13 cellular contexts compared by ENCODE assay signal in the genomic region with DNA sequence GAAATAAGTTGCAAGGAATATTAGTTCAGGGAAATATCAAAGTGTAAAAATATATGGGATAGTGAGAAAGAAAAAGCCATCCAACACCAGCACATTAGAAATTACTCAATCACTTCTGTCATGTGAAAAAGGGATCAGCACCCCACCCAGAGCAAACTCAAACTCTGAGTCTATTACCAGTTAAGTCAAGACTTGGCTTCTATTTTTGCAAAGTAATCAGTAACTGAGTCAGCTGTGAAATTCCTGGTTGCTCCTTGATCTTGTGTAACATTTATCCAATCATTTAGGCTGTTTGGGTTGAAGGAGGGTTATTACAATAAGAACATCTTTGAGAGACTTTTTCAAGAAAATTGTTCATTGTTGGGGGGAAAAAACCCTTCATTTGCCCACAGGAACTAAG. TPM values are rescaled to one million over a fixed set of nuclear protein-coding genes. Genes with fewer than 3 reads are reported as not detected.
DNase-seq lines count a peak whose midpoint lies in the region; ATAC-seq, FAIRE-seq and TF ChIP-seq lines count a peak whose summit lies in the region.
"Had no signal": no experiment of that assay in that cellular context is flagged by ENCODE, and none has a peak within 500 bp of the region (broad histone marks: within the 10 kb centered on the region; RNA-seq: fewer than 3 reads in every experiment).

No MANE protein-coding gene starts in this region.

- POLR2A ChIA-PET in PC-3 (lab: Charles Lee; ENCODE audit: unreplicated experiment) = interaction anchor here (0.6 kb wide), 1 partner anchor 172 kb away, joined by 3 read pairs; no protein-coding TSS in a partner anchor
- POLR2A ChIA-PET in HepG2 (lab: Yijun Ruan, JAX) = interaction anchor here (1.5 to 12.5 kb wide), 4 partner anchors 26 to 49 kb away, joined by 4 to 271 read pairs (median 6); no protein-coding TSS in a partner anchor

- H3K9me2 ChIP-seq in PC-3 (replicated peaks; ENCODE audit: low read length) = no peaks in the 10 kb centered on the region

- H2AFZ ChIP-seq in PC-3 (ENCODE audit: low read length) (no peak overlapping the region), HepG2 (ENCODE audit: low read length) (no peak overlapping the region)

- H3K36me3 ChIP-seq in PC-3 (ENCODE audit: low read depth, low read length) = no peaks in the 10 kb centered on the region
- H3K36me3 ChIP-seq in HepG2 (replicated peaks in 1 of 2; ENCODE audit: control insufficient read depth in 1 of 2, insufficient read depth in 2 of 2, low read length in 2 of 2) = peaks cover 2 to 22% of the 10 kb centered on the region in 2 experiments; a peak in 4 of 5 replicates
- H3K36me3 ChIP-seq in transverse colon = no peaks in the 10 kb centered on the region

- no peak overlapping the region for H3K4me3 Mint-ChIP-seq in dendritic cell treated with granulocyte-macrophage colony-stimulating factor and Interleukin-4, amounts not matched to agents 40 ng/mL and 50 ng/mL, for 4 days
- H3K4me3 Mint-ChIP-seq in effector memory CD8-positive, alpha-beta T cell = no peak overlapping the region
- H3K4me3 Mint-ChIP-seq: T-helper 1 cell treated with Interleukin-12 subunit alpha and Interleukin-12 subunit beta and Interleukin-4 antibody, amounts not matched to agents 30 μg/mL and 1 μg/mL, for 36 hours had no signal

- H3K9me3 ChIP-seq in PC-3 (ENCODE audit: low read length) = no peaks in the 10 kb centered on the region
- H3K9me3 ChIP-seq in HepG2 (ENCODE audit: low read length) = no peaks in the 10 kb centered on the region
- H3K9me3 ChIP-seq in transverse colon = no peaks in the 10 kb centered on the region

- H3K27ac ChIP-seq in PC-3 (ENCODE audit: low read length) (peak overlapping the region; percentile 79), HepG2 (ENCODE audit: extremely low read length, insufficient read depth, low read length) (peak overlapping the region; percentile 93), transverse colon (peak overlapping the region; percentile 82 to 85 (median 84))

- no peak for FAIRE-seq in HepG2 (lab: Jason Lieb, UNC)

- H3K79me2 ChIP-seq in PC-3 (ENCODE audit: low read length) (no peaks in the 10 kb centered on the region), HepG2 (ENCODE audit: insufficient read depth, low read length) (peaks cover 69% of the 10 kb centered on the region)

- peak; percentile 59 for DNase-seq in PC-3
- DNase-seq in HepG2 (ENCODE audit: low spot score) = peak; percentile 51
- no peak for DNase-seq in transverse colon
- no peak for DNase-seq in activated naive CD4-positive, alpha-beta T cell treated with anti-CD3 and anti-CD28 coated beads, Interleukin-2, amount 50 U/mL, for 16 hours
- no peak for DNase-seq in NCI-H1436 (lab: John Stamatoyannopoulos, UW)
- DNase-seq in effector memory CD8-positive, alpha-beta T cell = no peak
- DNase-seq: activated CD4-positive, alpha-beta T cell treated with anti-CD3 and anti-CD28 coated beads, Interleukin-2, amount 50 U/mL, for 48 hours; activated gamma-delta T cell; DMS 273 treated with DMSO at 0.1 percent for 48 hours; hippocampal formation; NCI-H2171 treated with DMSO at 0.1 percent for 48 hours had no signal

- TF ChIP-seq POLR2A in HepG2 (IDR thresholded peaks at IDR 0.05; ENCODE audit: insufficient read depth in 1 of 2, low read depth in 2 of 2, low read length in 2 of 2) = no peak
- no peak for TF ChIP-seq POLR2A in transverse colon (IDR thresholded peaks at IDR 0.05)

- TF ChIP-seq CTCF in PC-3 (conservative IDR thresholded peaks at IDR 0.05; ENCODE audit: low read depth, low read length) = no peak
- TF ChIP-seq CTCF in HepG2 (CRISPR knock-in tag; IDR thresholded peaks at IDR 0.05) = no peak
- TF ChIP-seq CTCF in transverse colon (IDR thresholded peaks at IDR 0.05) = no peak

- in situ Hi-C loops in HepG2 (cut with HindIII; ENCODE audit: extremely low pct_ligation_motif_present, low pct_unique_long_range_greater_than_20kb) = no loop called here
- in situ Hi-C loops in transverse colon (cut with MboI; ENCODE audit: low pct_ligation_motif_present in 1 of 4, low pct_unique_long_range_greater_than_20kb in 1 of 4, low sequenced_read_pairs in 3 of 4) = no loop called here

- CTCF ChIA-PET in PC-3 (lab: Charles Lee) (no interaction called here), HepG2 (lab: Yijun Ruan, JAX; ENCODE audit: low intra/inter-chr PET ratio, low total read pairs) (no interaction called here)

- H3K4me1 ChIP-seq in PC-3 (ENCODE audit: insufficient read depth, low read length) (peaks cover 50% of the 10 kb centered on the region), HepG2 (ENCODE audit: insufficient read depth, low read length) (peaks cover 100% of the 10 kb centered on the region), transverse colon (peaks cover 31 to 90% (median 63%) of the 10 kb centered on the region in 4 donors)

- ATAC-seq in PC-3 (peak; percentile 44; the same call in 1 of the 2 replicates), HepG2 (no peak)
- ATAC-seq in effector memory CD8-positive, alpha-beta T cell (replicated peaks) = no peak

- H3K4me1 Mint-ChIP-seq in dendritic cell treated with granulocyte-macrophage colony-stimulating factor and Interleukin-4, amounts not matched to agents 40 ng/mL and 50 ng/mL, for 4 days (ENCODE audit: low read depth) = peaks cover 36% of the 10 kb centered on the region
- no peaks in the 10 kb centered on the region for H3K4me1 Mint-ChIP-seq in effector memory CD8-positive, alpha-beta T cell (ENCODE audit: low read depth in 2 of 2)

- peak overlapping the region; percentile 43; the same call in 1 of the 2 replicates for H3K4me2 ChIP-seq in PC-3 (ENCODE audit: low read length)
- no peak overlapping the region for H3K4me2 ChIP-seq in HepG2 (ENCODE audit: low read depth, low read length)

- H3K9ac ChIP-seq in PC-3 (ENCODE audit: low read length) = peak overlapping the region; percentile 52; the same call in 1 of the 2 replicates
- H3K9ac ChIP-seq in HepG2 (ENCODE audit: insufficient read depth, low read depth, low read length) = no peak overlapping the region

- intact Hi-C loops in PC-3 (cut with micrococcal nuclease) = loop anchor here (5.0 kb wide), 1 partner anchor 52 kb away; a partner anchor contains a TSS
- intact Hi-C loops in dendritic cell treated with granulocyte-macrophage colony-stimulating factor and Interleukin-4, amounts not matched to agents 40 ng/mL and 50 ng/mL, for 4 days (cut with micrococcal nuclease) = no loop called here
- intact Hi-C loops in HepG2 (cut with micrococcal nuclease; ENCODE audit: unreplicated experiment) = no loop called here
- intact Hi-C loops in transverse colon (cut with DNase I; ENCODE audit: low total_unique reads) = no loop called here

- H3K27me3 ChIP-seq in PC-3 (ENCODE audit: low read length) (no peaks in the 10 kb centered on the region), HepG2 (ENCODE audit: control insufficient read depth in 1 of 2, insufficient read depth in 2 of 2, low read length in 2 of 2) (no peaks in the 10 kb centered on the region), transverse colon (no peaks in the 10 kb centered on the region)

- H3F3A ChIP-seq in PC-3 (ENCODE audit: low read length, unreplicated experiment) = no peaks in the 10 kb centered on the region

- H3K4me3 ChIP-seq in PC-3 (ENCODE audit: low read length) (no peak overlapping the region), HepG2 (replicated peaks in 1 of 3; ENCODE audit: insufficient read depth in 1 of 3, low read depth in 2 of 3, low read length in 3 of 3) (no peak overlapping the region), transverse colon (no peak overlapping the region)

- no peaks in the 10 kb centered on the region for H3K36me3 Mint-ChIP-seq in dendritic cell treated with granulocyte-macrophage colony-stimulating factor and Interleukin-4, amounts not matched to agents 40 ng/mL and 50 ng/mL, for 4 days (ENCODE audit: low read depth)
- H3K36me3 Mint-ChIP-seq in effector memory CD8-positive, alpha-beta T cell (ENCODE audit: insufficient read depth) = no peaks in the 10 kb centered on the region

- H4K20me1 ChIP-seq in PC-3 (ENCODE audit: low read length) (no peaks in the 10 kb centered on the region), HepG2 (ENCODE audit: insufficient read depth, low read length) (no peaks in the 10 kb centered on the region)

- H3K27ac Mint-ChIP-seq in dendritic cell treated with granulocyte-macrophage colony-stimulating factor and Interleukin-4, amounts not matched to agents 40 ng/mL and 50 ng/mL, for 4 days = peak overlapping the region; percentile 69
- H3K27ac Mint-ChIP-seq in effector memory CD8-positive, alpha-beta T cell = no peak overlapping the region
- H3K27ac Mint-ChIP-seq: T-helper 1 cell treated with Interleukin-12 subunit alpha and Interleukin-12 subunit beta and Interleukin-4 antibody, amounts not matched to agents 30 μg/mL and 1 μg/mL, for 36 hours had no signal

- H3K9me3 Mint-ChIP-seq in dendritic cell treated with granulocyte-macrophage colony-stimulating factor and Interleukin-4, amounts not matched to agents 40 ng/mL and 50 ng/mL, for 4 days = no peaks in the 10 kb centered on the region
- H3K9me3 Mint-ChIP-seq in effector memory CD8-positive, alpha-beta T cell = no peaks in the 10 kb centered on the region
- H3K9me3 Mint-ChIP-seq: T-helper 1 cell treated with Interleukin-12 subunit alpha and Interleukin-12 subunit beta and Interleukin-4 antibody, amounts not matched to agents 30 μg/mL and 1 μg/mL, for 36 hours had no signal

- TF ChIP-seq EP300 in HepG2 (IDR thresholded peaks at IDR 0.05; ENCODE audit: low read depth in 2 of 2, low read length in 2 of 2) (peak in 1 of 2 experiments; percentile 47; a peak in 1 of 4 replicates), HepG2 (CRISPR knock-in tag; IDR thresholded peaks at IDR 0.05; ENCODE audit: borderline replicate concordance) (no peak), transverse colon (IDR thresholded peaks at IDR 0.05; ENCODE audit: low read depth) (no peak)

- H3K27me3 Mint-ChIP-seq in dendritic cell treated with granulocyte-macrophage colony-stimulating factor and Interleukin-4, amounts not matched to agents 40 ng/mL and 50 ng/mL, for 4 days = peaks cover 32% of the 10 kb centered on the region
- peaks cover 45 to 48% of the 10 kb centered on the region in 2 donors for H3K27me3 Mint-ChIP-seq in effector memory CD8-positive, alpha-beta T cell

- TF ChIP-seq RAD21 in HepG2 (CRISPR knock-in tag; IDR thresholded peaks at IDR 0.05) = no peak

- BruUV-seq in PC-3 (replicated peaks; lab: Mats Ljungman, UMichigan) (no TSS peak), HepG2 (replicated peaks; lab: Mats Ljungman, UMichigan) (no TSS peak)

RNA-seq across cellular contexts. Expression of a gene that starts 51.2 kb away (rescaled TPM):
- total RNA-seq in PC-3 (2014; rRNA removed) (5.7 and 8.2 TPM in 2 replicates), HepG2 (2016; rRNA removed; fragmentation: Illumina TruSeq; extraction: Trizol) (14.4 and 17.5 TPM in 2 replicates), transverse colon (100 to 1,000 TPM in 3 of 4 donors, 10 to 100 TPM in 1; 96.1 to 161 (median 117) TPM)
- 5.9 and 6.8 TPM in 2 replicates for total RNA-seq in HepG2 (2016; cell fraction: cytosol; rRNA removed; fragmentation: Illumina TruSeq; extraction: Trizol; ENCODE audit: low read depth)
- 11.7 and 17.5 TPM in 2 replicates for total RNA-seq in HepG2 (2016; cell fraction: insoluble cytoplasmic fraction; rRNA removed; fragmentation: Illumina TruSeq; extraction: Trizol)
- 9.8 and 11.5 TPM in 2 replicates for total RNA-seq in HepG2 (2016; cell fraction: membrane; rRNA removed; fragmentation: Illumina TruSeq; extraction: Trizol)
- 33.2 and 38.2 TPM in 2 replicates for total RNA-seq in HepG2 (2016; cell fraction: nucleus; rRNA removed; fragmentation: Illumina TruSeq; extraction: Trizol)
- 11.8 and 17.3 TPM in 2 replicates for polyA plus RNA-seq in HepG2 (2011; rRNA removed)
- 15.4 and 19.5 TPM in 2 replicates for polyA plus RNA-seq in HepG2 (2011; cell fraction: cytosol; rRNA removed)
- 54.1 and 61.7 TPM in 2 replicates for polyA plus RNA-seq in HepG2 (2011; cell fraction: nucleus; rRNA removed)
- polyA plus RNA-seq in HepG2 (2012) = 25.2 and 36.8 TPM in 2 replicates
- 2.0 and 2.2 TPM in 2 replicates for polyA plus RNA-seq in HepG2 (2016; cell fraction: cytosol; fragmentation: Illumina TruSeq; extraction: Trizol; ENCODE audit: low read depth)
- polyA plus RNA-seq in HepG2 (2016; cell fraction: insoluble cytoplasmic fraction; fragmentation: Illumina TruSeq; extraction: Trizol; ENCODE audit: low read depth) = 12.7 and 15.3 TPM in 2 replicates
- polyA plus RNA-seq in HepG2 (2016; cell fraction: membrane; fragmentation: Illumina TruSeq; extraction: Trizol; ENCODE audit: low read depth) = 5.3 and 6.1 TPM in 2 replicates
- 42.3 and 52.5 TPM in 2 replicates for polyA plus RNA-seq in HepG2 (2016; cell fraction: nucleus; fragmentation: Illumina TruSeq; extraction: Trizol; ENCODE audit: insufficient read depth, low read depth)
- 1.4 and 75.8 TPM in 2 replicates for polyA minus RNA-seq in HepG2 (2011; rRNA and poly(A)+ RNA removed; ENCODE audit: low replicate concordance)
- 30.2 and 44.5 TPM in 2 replicates for polyA minus RNA-seq in HepG2 (2011; cell fraction: cytosol; rRNA and poly(A)+ RNA removed)
- 77.3 and 90.4 TPM in 2 replicates for polyA minus RNA-seq in HepG2 (2011; cell fraction: nucleus; rRNA and poly(A)+ RNA removed)

Comparison
In these comparisons a context has a peak if more than half of its experiments do, and no peak if none do; other contexts are left out.
1. DNase-seq: peak in PC-3 (single experiment) and HepG2 (single experiment); none in transverse colon (single experiment), activated naive CD4-positive, alpha-beta T cell treated with anti-CD3 and anti-CD28 coated beads, Interleukin-2, amount 50 U/mL, for 16 hours (single experiment), NCI-H1436 (single experiment) and effector memory CD8-positive, alpha-beta T cell (0 of 3).
2. Peak in every context shown above with its lines, with median percentiles within 50 percentile points of each other: H3K27ac ChIP-seq.